29 cellular contexts compared by ENCODE assay signal in the genomic region with DNA sequence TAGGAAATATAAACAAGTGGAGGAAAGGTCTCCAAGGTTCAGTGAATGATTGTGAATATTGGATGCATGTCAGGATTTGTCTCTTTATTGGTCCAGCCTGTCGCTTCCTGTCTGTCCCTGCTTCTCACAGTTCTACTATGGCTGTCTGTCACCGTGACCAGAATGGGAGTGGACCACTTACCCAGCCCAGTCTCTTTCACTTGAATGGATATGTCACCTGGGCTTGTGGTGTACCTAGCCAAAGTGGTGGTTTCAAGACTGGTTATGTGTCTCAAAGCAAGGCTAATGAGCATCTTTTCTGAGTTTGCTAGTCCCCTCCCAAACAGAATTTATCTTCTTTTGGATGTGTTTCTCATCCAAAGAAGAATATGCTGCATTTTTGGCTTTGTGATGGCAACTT.
"Had no signal": no experiment of that assay in that cellular context is flagged by ENCODE, and none has a peak within 500 bp of the region (broad histone marks: within the 10 kb centered on the region; RNA-seq: fewer than 3 reads in every experiment).

No MANE protein-coding gene starts in this region.

- ATAC-seq: activated CD8-positive, alpha-beta T cell treated with anti-CD3 and anti-CD28 coated beads for 36 hours; activated T-cell treated with anti-CD3 and anti-CD28 coated beads, Interleukin-2, amount 50 U/mL, for 4 hours; activated T-helper 17 cell treated with anti-CD3 and anti-CD28 coated beads, Interleukin-2, amount 50 U/mL, for 72 hours; body of pancreas; effector memory CD8-positive, alpha-beta T cell; gastroesophageal sphincter; T-helper 17 cell had no signal

- H3K9me3 ChIP-seq: body of pancreas, esophagus squamous epithelium, gastroesophageal sphincter had no signal

- H3K9me3 Mint-ChIP-seq: activated T-helper 17 cell treated with anti-CD3 and anti-CD28 coated beads, Interleukin-2, amount 50 U/mL, for 72 hours; T-helper 2 cell treated with Interferon-gamma antibody and Interleukin-4, amounts not matched to agents 5 μg/mL and 100 μg/mL, for 36 hours had no signal

- H3K4me1 Mint-ChIP-seq: activated T-helper 17 cell treated with anti-CD3 and anti-CD28 coated beads, Interleukin-2, amount 50 U/mL, for 72 hours; T-helper 17 cell had no signal

- H3K36me3 Mint-ChIP-seq: activated naive CD8-positive, alpha-beta T cell had no signal

- DNase-seq: activated CD4-positive, alpha-beta T cell treated with anti-CD3 and anti-CD28 coated beads for 48 hours; activated CD4-positive, alpha-beta T cell treated with anti-CD3 and anti-CD28 coated beads, Interleukin-2, amount 50 U/mL, for 1 hour; activated CD4-positive, alpha-beta T cell treated with anti-CD3 and anti-CD28 coated beads, Interleukin-2, amount 50 U/mL, for 48 hours; activated CD8-positive, alpha-beta memory T cell treated with anti-CD3 and anti-CD28 coated beads for 24 hours; activated CD8-positive, alpha-beta T cell treated with anti-CD3 and anti-CD28 coated beads for 36 hours; activated effector memory CD4-positive, alpha-beta T cell treated with Interleukin-2 at 50 U/mL for 16 hours; activated gamma-delta T cell treated with Interleukin-2 at 50 U/mL for 16 hours; activated naive CD4-positive, alpha-beta T cell treated with anti-CD3 and anti-CD28 coated beads, Interleukin-2, amount 50 U/mL, for 16 hours; activated naive CD4-positive, alpha-beta T cell treated with Interleukin-2 at 50 U/mL for 16 hours; activated T-cell treated with anti-CD3 and anti-CD28 coated beads, Interleukin-2, amount 50 U/mL, for 4 hours; amniotic stem cell; anterior cingulate cortex; body of pancreas; caudate nucleus; cortex of kidney; dermis blood vessel endothelial cell; effector CD4-positive, alpha-beta T cell; effector memory CD8-positive, alpha-beta T cell; erythroblast; esophagus squamous epithelium; foreskin melanocyte; head of caudate nucleus; T-helper 1 cell; T-helper 17 cell; T1000 had no signal

- H3K27ac Mint-ChIP-seq: activated CD8-positive, alpha-beta T cell treated with anti-CD3 and anti-CD28 coated beads for 36 hours; activated naive CD8-positive, alpha-beta T cell; activated T-helper 17 cell treated with anti-CD3 and anti-CD28 coated beads, Interleukin-2, amount 50 U/mL, for 72 hours; effector memory CD8-positive, alpha-beta T cell; T-helper 17 cell; T-helper 2 cell treated with Interferon-gamma antibody and Interleukin-4, amounts not matched to agents 5 μg/mL and 100 μg/mL, for 36 hours had no signal

- H3K4me3 Mint-ChIP-seq: activated CD8-positive, alpha-beta T cell treated with anti-CD3 and anti-CD28 coated beads for 36 hours; activated naive CD8-positive, alpha-beta T cell; activated T-cell treated with anti-CD3 and anti-CD28 coated beads, Interleukin-2, amount 50 U/mL, for 4 hours; activated T-helper 17 cell treated with anti-CD3 and anti-CD28 coated beads, Interleukin-2, amount 50 U/mL, for 72 hours; effector memory CD8-positive, alpha-beta T cell; T-helper 17 cell; T-helper 2 cell treated with Interferon-gamma antibody and Interleukin-4, amounts not matched to agents 5 μg/mL and 100 μg/mL, for 36 hours had no signal

- H3K4me1 ChIP-seq: body of pancreas had no signal

- H3K36me3 ChIP-seq: esophagus squamous epithelium, gastroesophageal sphincter had no signal

- H3K27me3 Mint-ChIP-seq: activated CD8-positive, alpha-beta T cell treated with anti-CD3 and anti-CD28 coated beads for 36 hours; activated T-helper 17 cell treated with anti-CD3 and anti-CD28 coated beads, Interleukin-2, amount 50 U/mL, for 72 hours; effector memory CD8-positive, alpha-beta T cell; T-helper 17 cell had no signal

- H3K4me3 ChIP-seq: body of pancreas, esophagus squamous epithelium, gastroesophageal sphincter had no signal

- H3K27ac ChIP-seq: body of pancreas, esophagus squamous epithelium, gastroesophageal sphincter had no signal

- H3K27me3 ChIP-seq: body of pancreas, esophagus squamous epithelium, gastroesophageal sphincter had no signal
